19 cellular contexts compared by ENCODE assay signal in genomic region chr2:217256261-217256660, GRCh38.
A peak's percentile ranks its signal among the peaks of the same experiment; 100 is the strongest.
DNase-seq lines count a peak whose midpoint lies in the region; ATAC-seq, FAIRE-seq and TF ChIP-seq lines count a peak whose summit lies in the region.
"Had no signal": no experiment of that assay in that cellular context is flagged by ENCODE, and none has a peak within 500 bp of the region (broad histone marks: within the 10 kb centered on the region; RNA-seq: fewer than 3 reads in every experiment).

No MANE protein-coding gene starts in this region.

- CTCF ChIA-PET in activated CD4-positive, alpha-beta T cell treated with anti-CD3 and anti-CD28 coated beads for 36 hours (lab: Charles Lee) = no interaction called here

- H3K14ac ChIP-seq in mesenchymal stem cell (ENCODE audit: low read length in 2 of 2) = no peak overlapping the region

- H3K27me3 ChIP-seq in astrocyte (ENCODE audit: insufficient read depth, low read length) = no peaks in the 10 kb centered on the region
- H3K27me3 ChIP-seq in mesenchymal stem cell (ENCODE audit: control insufficient read depth in 1 of 2, insufficient read depth in 1 of 2, low read length in 2 of 2) = no peaks in the 10 kb centered on the region
- H3K27me3 ChIP-seq in thyroid gland = no peaks in the 10 kb centered on the region
- H3K27me3 ChIP-seq: right atrium auricular region had no signal

- ATAC-seq in activated CD4-positive, alpha-beta T cell treated with anti-CD3 and anti-CD28 coated beads for 36 hours = no peak
- ATAC-seq: HCT116, natural killer cell had no signal

- H3K4me3 Mint-ChIP-seq in astrocyte (ENCODE audit: unreplicated experiment) = no peak overlapping the region
- no peak overlapping the region for H3K4me3 Mint-ChIP-seq in activated CD4-positive, alpha-beta T cell treated with anti-CD3 and anti-CD28 coated beads for 36 hours
- H3K4me3 Mint-ChIP-seq: activated naive CD4-positive, alpha-beta T cell treated with anti-CD3 and anti-CD28 coated beads, Interleukin-2, amount 10 ng/mL, durations not matched to agents 7 days and 5 days; CD4-positive, alpha-beta memory T cell; natural killer cell had no signal

- no peak overlapping the region for H4K8ac ChIP-seq in mesenchymal stem cell (ENCODE audit: low read length)

- H2BK5ac ChIP-seq in mesenchymal stem cell (ENCODE audit: low read depth, low read length, poor library complexity, severe bottlenecking) = no peak overlapping the region

- H4K91ac ChIP-seq in mesenchymal stem cell (ENCODE audit: low read length) = no peak overlapping the region

- H3K9me3 ChIP-seq in astrocyte (ENCODE audit: insufficient read depth, low read depth, low read length) = no peaks in the 10 kb centered on the region
- H3K9me3 ChIP-seq in mesenchymal stem cell (ENCODE audit: control insufficient read depth, low read length) = no peaks in the 10 kb centered on the region
- no peaks in the 10 kb centered on the region for H3K9me3 ChIP-seq in thyroid gland
- H3K9me3 ChIP-seq: right atrium auricular region had no signal

- intact Hi-C loops in thyroid gland (cut with DNase I) = no loop called here
- intact Hi-C loops in activated CD4-positive, alpha-beta T cell treated with anti-CD3 and anti-CD28 coated beads for 36 hours (cut with DNase I, micrococcal nuclease) = no loop called here

- H3K4me1 Mint-ChIP-seq in astrocyte (ENCODE audit: low read depth, unreplicated experiment) = peaks cover 24% of the 10 kb centered on the region
- H3K4me1 Mint-ChIP-seq in activated CD4-positive, alpha-beta T cell treated with anti-CD3 and anti-CD28 coated beads for 36 hours = no peaks in the 10 kb centered on the region
- H3K4me1 Mint-ChIP-seq: activated naive CD4-positive, alpha-beta T cell treated with anti-CD3 and anti-CD28 coated beads, Interleukin-2, amount 10 ng/mL, durations not matched to agents 7 days and 5 days; CD4-positive, alpha-beta memory T cell; natural killer cell had no signal

- TF ChIP-seq CTCF in astrocyte (IDR thresholded peaks at IDR 0.05; ENCODE audit: insufficient read depth, low read depth, low read length) (no peak), thyroid gland (IDR thresholded peaks at IDR 0.05) (no peak)

- no peak overlapping the region for H2BK12ac ChIP-seq in mesenchymal stem cell (ENCODE audit: low read length in 2 of 2)

- POLR2A ChIA-PET in activated CD4-positive, alpha-beta T cell treated with anti-CD3 and anti-CD28 coated beads for 36 hours (lab: Charles Lee) = no interaction called here

- peak; percentile 74 for FAIRE-seq in astrocyte (lab: Jason Lieb, UNC)
- FAIRE-seq: bronchial epithelial cell had no signal

- H3K36me3 ChIP-seq in astrocyte (ENCODE audit: insufficient read depth, low read length) (no peaks in the 10 kb centered on the region), mesenchymal stem cell (ENCODE audit: control insufficient read depth in 1 of 2, insufficient read depth in 2 of 2, low read depth in 1 of 2, low read length in 2 of 2) (no peaks in the 10 kb centered on the region), thyroid gland (no peaks in the 10 kb centered on the region)
- H3K36me3 ChIP-seq: right atrium auricular region had no signal

- H3K27ac Mint-ChIP-seq in astrocyte (ENCODE audit: unreplicated experiment) = peak overlapping the region; percentile 64
- no peak overlapping the region for H3K27ac Mint-ChIP-seq in activated CD4-positive, alpha-beta T cell treated with anti-CD3 and anti-CD28 coated beads for 36 hours
- H3K27ac Mint-ChIP-seq: activated naive CD4-positive, alpha-beta T cell treated with anti-CD3 and anti-CD28 coated beads, Interleukin-2, amount 10 ng/mL, durations not matched to agents 7 days and 5 days; CD4-positive, alpha-beta memory T cell; natural killer cell had no signal

- DNase-seq in NCI-H187 treated with DMSO at 0.1 percent for 48 hours (lab: John Stamatoyannopoulos, UW) = peak; percentile 66
- DNase-seq in NCI-H187 (lab: John Stamatoyannopoulos, UW) = no peak
- peak; percentile 96 for DNase-seq in astrocyte (ENCODE audit: low read depth)
- DNase-seq in mesenchymal stem cell = no peak
- DNase-seq in thyroid gland = peak; percentile 30 to 45
- no peak for DNase-seq in T-helper 9 cell
- no peak for DNase-seq in activated CD4-positive, alpha-beta T cell treated with anti-CD3 and anti-CD28 coated beads for 36 hours
- no peak for DNase-seq in stimulated activated naive CD4-positive, alpha-beta T cell treated with Interleukin-2 at 50 U/mL for 16 hours (lab: John Stamatoyannopoulos, UW)
- DNase-seq: activated CD4-positive, alpha-beta T cell treated with anti-CD3 and anti-CD28 coated beads for 48 hours; activated naive CD4-positive, alpha-beta T cell treated with anti-CD3 and anti-CD28 coated beads, Interleukin-2, amount 10 ng/mL, durations not matched to agents 7 days and 5 days; activated T-cell treated with anti-CD3 and anti-CD28 coated beads for 4 hours; CD4-positive, alpha-beta memory T cell; effector CD4-positive, alpha-beta T cell; natural killer cell; stimulated activated CD4-positive, alpha-beta T cell treated with anti-CD3 and anti-CD28 coated beads, Interleukin-2, amount 100 ng/mL, for 24 hours had no signal

- H3K79me2 ChIP-seq in astrocyte (ENCODE audit: insufficient read depth, low read length) = no peaks in the 10 kb centered on the region

- TF ChIP-seq POLR2A in thyroid gland (IDR thresholded peaks at IDR 0.05) = no peak

- no peak overlapping the region for H2AK5ac ChIP-seq in mesenchymal stem cell (ENCODE audit: low read length, severe bottlenecking)

- H3K4me3 ChIP-seq in astrocyte (ENCODE audit: insufficient read depth, low read depth, low read length) (no peak overlapping the region), mesenchymal stem cell (ENCODE audit: insufficient read depth in 1 of 2, low read depth in 1 of 2, low read length in 2 of 2) (no peak overlapping the region), thyroid gland (replicated peaks in 1 of 3) (no peak overlapping the region)
- H3K4me3 ChIP-seq: right atrium auricular region had no signal

- peaks cover 6% of the 10 kb centered on the region for H3K27me3 Mint-ChIP-seq in astrocyte (ENCODE audit: low read depth, unreplicated experiment)
- peaks cover 17% of the 10 kb centered on the region for H3K27me3 Mint-ChIP-seq in activated CD4-positive, alpha-beta T cell treated with anti-CD3 and anti-CD28 coated beads for 36 hours
- H3K27me3 Mint-ChIP-seq: activated naive CD4-positive, alpha-beta T cell treated with anti-CD3 and anti-CD28 coated beads, Interleukin-2, amount 10 ng/mL, durations not matched to agents 7 days and 5 days had no signal

- H4K20me1 ChIP-seq in astrocyte (ENCODE audit: insufficient read depth, low read length) = no peaks in the 10 kb centered on the region

- peak overlapping the region in 1 of 2 experiments; percentile 1 for H3K18ac ChIP-seq in mesenchymal stem cell (ENCODE audit: low read depth in 1 of 2, low read length in 2 of 2)

- H2BK15ac ChIP-seq in mesenchymal stem cell (ENCODE audit: low read depth, poor library complexity, severe bottlenecking) = no peak overlapping the region

- H3K9me3 Mint-ChIP-seq in astrocyte (ENCODE audit: unreplicated experiment) = peaks cover 2% of the 10 kb centered on the region
- H3K9me3 Mint-ChIP-seq in activated CD4-positive, alpha-beta T cell treated with anti-CD3 and anti-CD28 coated beads for 36 hours (ENCODE audit: low read depth) = no peaks in the 10 kb centered on the region
- H3K9me3 Mint-ChIP-seq: activated naive CD4-positive, alpha-beta T cell treated with anti-CD3 and anti-CD28 coated beads, Interleukin-2, amount 10 ng/mL, durations not matched to agents 7 days and 5 days; natural killer cell had no signal

- H3K27ac ChIP-seq in astrocyte (ENCODE audit: low read depth, low read length) = no peak overlapping the region
- H3K27ac ChIP-seq in mesenchymal stem cell (ENCODE audit: low read length, poor library complexity, severe bottlenecking) = peak overlapping the region; percentile 19
- H3K27ac ChIP-seq in thyroid gland = peak overlapping the region; percentile 0 to 39 (median 10)
- H3K27ac ChIP-seq: 22Rv1, right atrium auricular region had no signal

- no peak overlapping the region for H3K4ac ChIP-seq in mesenchymal stem cell (ENCODE audit: low read depth in 1 of 2, low read length in 2 of 2)

- H3K23ac ChIP-seq in mesenchymal stem cell (ENCODE audit: low read length in 2 of 2) = no peak overlapping the region

- H3K79me1 ChIP-seq in mesenchymal stem cell (replicated peaks; ENCODE audit: low read length, poor library complexity, severe bottlenecking) = no peaks in the 10 kb centered on the region

- peaks cover 2% of the 10 kb centered on the region for H3K36me3 Mint-ChIP-seq in astrocyte (ENCODE audit: low read depth, unreplicated experiment)
- H3K36me3 Mint-ChIP-seq in activated CD4-positive, alpha-beta T cell treated with anti-CD3 and anti-CD28 coated beads for 36 hours (ENCODE audit: low read depth) = no peaks in the 10 kb centered on the region
- H3K36me3 Mint-ChIP-seq: activated naive CD4-positive, alpha-beta T cell treated with anti-CD3 and anti-CD28 coated beads, Interleukin-2, amount 10 ng/mL, durations not matched to agents 7 days and 5 days; CD4-positive, alpha-beta memory T cell; natural killer cell had no signal

- no peak overlapping the region for H2BK120ac ChIP-seq in mesenchymal stem cell (ENCODE audit: low read depth, low read length)

- H3K4me1 ChIP-seq in astrocyte (ENCODE audit: insufficient read depth, low read length) = peaks cover 5% of the 10 kb centered on the region
- no peaks in the 10 kb centered on the region for H3K4me1 ChIP-seq in mesenchymal stem cell (ENCODE audit: control insufficient read depth, insufficient read depth, low read depth, low read length)
- H3K4me1 ChIP-seq in thyroid gland = peaks cover 6 to 14% of the 10 kb centered on the region in 2 donors
- H3K4me1 ChIP-seq: right atrium auricular region had no signal

- H3K9ac ChIP-seq in astrocyte (ENCODE audit: low read length) (no peak overlapping the region), mesenchymal stem cell (ENCODE audit: low read length) (peak overlapping the region; percentile 21)

- WGBS in mesenchymal stem cell = 64% methylated on average over 3 of the region's 3 CpGs
- WGBS in thyroid gland, 2 donors = 16 to 28% methylated on average over 3 of the region's 3 CpGs

- H2AFZ ChIP-seq in astrocyte (ENCODE audit: low read depth, low read length) = peak overlapping the region; percentile 23
- no peak overlapping the region for H2AFZ ChIP-seq in mesenchymal stem cell (ENCODE audit: low read depth, low read length)

- H3K4me2 ChIP-seq in astrocyte (ENCODE audit: low read length) (peak overlapping the region; percentile 10), mesenchymal stem cell (ENCODE audit: low read length, poor library complexity, severe bottlenecking) (no peak overlapping the region)

Comparison
In these comparisons a context has a peak if more than half of its experiments do, and no peak if none do; other contexts are left out.
1. DNase-seq: peak in NCI-H187 treated with DMSO at 0.1 percent for 48 hours (single experiment), astrocyte (single experiment) and thyroid gland (2 of 2); none in NCI-H187 (0 of 2), mesenchymal stem cell (single experiment), T-helper 9 cell (single experiment), activated CD4-positive, alpha-beta T cell treated with anti-CD3 and anti-CD28 coated beads for 36 hours (single experiment) and stimulated activated naive CD4-positive, alpha-beta T cell treated with Interleukin-2 at 50 U/mL for 16 hours (single experiment).